8 cellular contexts compared by ENCODE assay signal in genomic region chr2:102839668-102840388, GRCh38.
DNase-seq lines count a peak whose midpoint lies in the region; ATAC-seq and TF ChIP-seq lines count a peak whose summit lies in the region.

No MANE protein-coding gene starts in this region.

- H3K36me3 ChIP-seq in WERI-Rb-1: no peaks in the 10 kb centered on the region
- no peaks in the 10 kb centered on the region for H3K36me3 ChIP-seq in gastroesophageal sphincter

- no peaks in the 10 kb centered on the region for H3K27me3 Mint-ChIP-seq in progenitor cell of endocrine pancreas
- no peaks in the 10 kb centered on the region for H3K27me3 Mint-ChIP-seq in stimulated activated memory B cell treated with anti-CD40 and anti-IgM and Interleukin-4, amounts not matched to agents 10 μg/mL and 1 μg/mL and 100 μg/mL, for 72 hours

- DNase-seq in AG04450 (ENCODE audit: low read depth, low spot score) (peak; percentile 10), GM10266 (ENCODE audit: extremely low spot score) (peak; percentile 28), NCI-H1930 (lab: John Stamatoyannopoulos, UW) (peak; percentile 3 to 62), WERI-Rb-1 (peak; percentile 25), progenitor cell of endocrine pancreas (ENCODE audit: low spot score, unreplicated experiment) (peak; percentile 37)

- POLR2A ChIA-PET in AG04450 (lab: Yijun Ruan, JAX): no interaction called here

- H3K27ac ChIP-seq in AG04450 (ENCODE audit: low read depth, low read length): no peak overlapping the region
- no peak overlapping the region for H3K27ac ChIP-seq in WERI-Rb-1
- H3K27ac ChIP-seq in gastroesophageal sphincter: no peak overlapping the region

- H3K4me3 Mint-ChIP-seq in progenitor cell of endocrine pancreas (ENCODE audit: low read depth): no peak overlapping the region
- no peak overlapping the region for H3K4me3 Mint-ChIP-seq in stimulated activated memory B cell treated with anti-CD40 and anti-IgM and Interleukin-4, amounts not matched to agents 10 μg/mL and 1 μg/mL and 100 μg/mL, for 72 hours

- no peaks in the 10 kb centered on the region for H3K27me3 ChIP-seq in AG04450 (ENCODE audit: control insufficient read depth, insufficient read depth, low read length)
- peaks cover 71% of the 10 kb centered on the region for H3K27me3 ChIP-seq in WERI-Rb-1 (ENCODE audit: insufficient read depth, low read depth, severe bottlenecking)
- H3K27me3 ChIP-seq in gastroesophageal sphincter: no peaks in the 10 kb centered on the region

- no peak for TF ChIP-seq EP300 in gastroesophageal sphincter (IDR thresholded peaks at IDR 0.05)

- CTCF ChIA-PET in AG04450 (lab: Charles Lee): interaction anchor here (0.5 to 1.3 kb wide), 16 partner anchors 8 to 373 kb away, joined by 3 to 8 read pairs (median 4); partner anchors contain the start of gene TMEM182

- H3K4me1 Mint-ChIP-seq in progenitor cell of endocrine pancreas (ENCODE audit: low read depth): peaks cover 4% of the 10 kb centered on the region
- H3K4me1 Mint-ChIP-seq in stimulated activated memory B cell treated with anti-CD40 and anti-IgM and Interleukin-4, amounts not matched to agents 10 μg/mL and 1 μg/mL and 100 μg/mL, for 72 hours: no peaks in the 10 kb centered on the region

- TF ChIP-seq POLR2A in gastroesophageal sphincter (IDR thresholded peaks at IDR 0.05): no peak

- no peaks in the 10 kb centered on the region for H3K9me3 Mint-ChIP-seq in progenitor cell of endocrine pancreas (ENCODE audit: low read depth)
- H3K9me3 Mint-ChIP-seq in stimulated activated memory B cell treated with anti-CD40 and anti-IgM and Interleukin-4, amounts not matched to agents 10 μg/mL and 1 μg/mL and 100 μg/mL, for 72 hours: no peaks in the 10 kb centered on the region

- no peaks in the 10 kb centered on the region for H3K36me3 Mint-ChIP-seq in progenitor cell of endocrine pancreas (ENCODE audit: insufficient read depth)
- H3K36me3 Mint-ChIP-seq in stimulated activated memory B cell treated with anti-CD40 and anti-IgM and Interleukin-4, amounts not matched to agents 10 μg/mL and 1 μg/mL and 100 μg/mL, for 72 hours: no peaks in the 10 kb centered on the region

- WGBS in gastroesophageal sphincter (ENCODE audit: low coverage in 1 of 2), 2 donors: 30 to 37% methylated on average over 7 to 8 of the region's 8 CpGs

- H3K4me1 ChIP-seq in gastroesophageal sphincter: peaks cover 0 to 5% (median 0%) of the 10 kb centered on the region in 3 donors

- H3K4me3 ChIP-seq in AG04450 (ENCODE audit: low read depth, low read length) (no peak overlapping the region), WERI-Rb-1 (ENCODE audit: low read depth, low read length) (no peak overlapping the region), gastroesophageal sphincter (no peak overlapping the region)

- TF ChIP-seq CTCF in AG04450 (IDR thresholded peaks at IDR 0.05; ENCODE audit: low read depth, low read length) (peak; percentile 73), GM10266 (IDR thresholded peaks at IDR 0.05; ENCODE audit: control insufficient read depth, insufficient read depth, low read depth, missing control alignments) (peak; percentile 64), WERI-Rb-1 (IDR thresholded peaks at IDR 0.05; ENCODE audit: low read depth, low read length) (peak; percentile 56), gastroesophageal sphincter (IDR thresholded peaks at IDR 0.05) (peak; percentile 61 to 81 (median 68)), progenitor cell of endocrine pancreas (IDR thresholded peaks at IDR 0.05; ENCODE audit: unreplicated experiment) (peak; percentile 92)

- H3K9me3 ChIP-seq in AG04450 (ENCODE audit: control insufficient read depth, insufficient read depth, low read length) (no peaks in the 10 kb centered on the region), WERI-Rb-1 (ENCODE audit: severe bottlenecking) (no peaks in the 10 kb centered on the region), gastroesophageal sphincter (no peaks in the 10 kb centered on the region)

- ATAC-seq in gastroesophageal sphincter (no peak), HG03095 (IDR thresholded peaks at IDR 0.05; ENCODE audit: unreplicated experiment) (no peak)
- ATAC-seq in stimulated activated memory B cell treated with anti-CD40 and anti-IgM and Interleukin-4, amounts not matched to agents 10 μg/mL and 1 μg/mL and 100 μg/mL, for 72 hours: no peak

- no peak overlapping the region for H3K27ac Mint-ChIP-seq in progenitor cell of endocrine pancreas
- no peak overlapping the region for H3K27ac Mint-ChIP-seq in stimulated activated memory B cell treated with anti-CD40 and anti-IgM and Interleukin-4, amounts not matched to agents 10 μg/mL and 1 μg/mL and 100 μg/mL, for 72 hours
